In genomic region chr1:1435094-1435903, GRCh38 we compare ENCODE assay signal across 1 cellular context.
TF ChIP-seq lines count a peak whose summit lies in the region.

A gene with protein sequence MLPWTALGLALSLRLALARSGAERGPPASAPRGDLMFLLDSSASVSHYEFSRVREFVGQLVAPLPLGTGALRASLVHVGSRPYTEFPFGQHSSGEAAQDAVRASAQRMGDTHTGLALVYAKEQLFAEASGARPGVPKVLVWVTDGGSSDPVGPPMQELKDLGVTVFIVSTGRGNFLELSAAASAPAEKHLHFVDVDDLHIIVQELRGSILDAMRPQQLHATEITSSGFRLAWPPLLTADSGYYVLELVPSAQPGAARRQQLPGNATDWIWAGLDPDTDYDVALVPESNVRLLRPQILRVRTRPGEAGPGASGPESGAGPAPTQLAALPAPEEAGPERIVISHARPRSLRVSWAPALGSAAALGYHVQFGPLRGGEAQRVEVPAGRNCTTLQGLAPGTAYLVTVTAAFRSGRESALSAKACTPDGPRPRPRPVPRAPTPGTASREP (plus strand): TSS chr1:1435690. CDS start chr1:1435749, 59 bp downstream.

TF ChIP-seq in SK-N-SH, 30 proteins besides CTCF, POLR2A, EP300 and RAD21 (continued from another document):
- TF ChIP-seq JUND (IDR thresholded peaks at IDR 0.05) (no peak), RXRA (IDR thresholded peaks at IDR 0.05; ENCODE audit: borderline replicate concordance, low read depth) (no peak), FOXM1 (IDR thresholded peaks at IDR 0.05; ENCODE audit: low read depth) (no peak), MEF2A (IDR thresholded peaks at IDR 0.05; ENCODE audit: borderline replicate concordance, low read depth) (no peak), FOSL2 (IDR thresholded peaks at IDR 0.05; ENCODE audit: borderline replicate concordance, low read depth) (no peak), TEAD4 (IDR thresholded peaks at IDR 0.05; ENCODE audit: borderline replicate concordance, insufficient read depth) (no peak), RFX5 (IDR thresholded peaks at IDR 0.05; ENCODE audit: low read length) (no peak), NFIC (IDR thresholded peaks at IDR 0.05; ENCODE audit: borderline replicate concordance) (no peak), YY1 (IDR thresholded peaks at IDR 0.05; ENCODE audit: low read depth) (no peak), FOXJ3 (CRISPR knock-in tag; IDR thresholded peaks at IDR 0.05) (no peak), TCF12 (IDR thresholded peaks at IDR 0.05) (no peak), TAF1 (IDR thresholded peaks at IDR 0.05; ENCODE audit: borderline replicate concordance, low read depth, low read length) (no peak), MXI1 (IDR thresholded peaks at IDR 0.05; ENCODE audit: low read depth, low read length) (peak; percentile 33; the same call in 1 of the 2 replicates), NRF1 (IDR thresholded peaks at IDR 0.05; ENCODE audit: low read depth, low read length) (peak; percentile 21; the same call in 1 of the 2 replicates), USF2 (IDR thresholded peaks at IDR 0.05; ENCODE audit: borderline replicate concordance, low read depth, low read length) (no peak), POLR2AphosphoS5 (IDR thresholded peaks at IDR 0.05; ENCODE audit: low read depth, low read length) (no peak), SMC3 (IDR thresholded peaks at IDR 0.05; ENCODE audit: low read depth, low read length) (no peak)
- TF ChIP-seq, protein P1, sequence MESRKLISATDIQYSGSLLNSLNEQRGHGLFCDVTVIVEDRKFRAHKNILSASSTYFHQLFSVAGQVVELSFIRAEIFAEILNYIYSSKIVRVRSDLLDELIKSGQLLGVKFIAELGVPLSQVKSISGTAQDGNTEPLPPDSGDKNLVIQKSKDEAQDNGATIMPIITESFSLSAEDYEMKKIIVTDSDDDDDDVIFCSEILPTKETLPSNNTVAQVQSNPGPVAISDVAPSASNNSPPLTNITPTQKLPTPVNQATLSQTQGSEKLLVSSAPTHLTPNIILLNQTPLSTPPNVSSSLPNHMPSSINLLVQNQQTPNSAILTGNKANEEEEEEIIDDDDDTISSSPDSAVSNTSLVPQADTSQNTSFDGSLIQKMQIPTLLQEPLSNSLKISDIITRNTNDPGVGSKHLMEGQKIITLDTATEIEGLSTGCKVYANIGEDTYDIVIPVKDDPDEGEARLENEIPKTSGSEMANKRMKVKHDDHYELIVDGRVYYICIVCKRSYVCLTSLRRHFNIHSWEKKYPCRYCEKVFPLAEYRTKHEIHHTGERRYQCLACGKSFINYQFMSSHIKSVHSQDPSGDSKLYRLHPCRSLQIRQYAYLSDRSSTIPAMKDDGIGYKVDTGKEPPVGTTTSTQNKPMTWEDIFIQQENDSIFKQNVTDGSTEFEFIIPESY (IDR thresholded peaks at IDR 0.05; ENCODE audit: borderline replicate concordance, low read depth) = no peak
- TF ChIP-seq, protein P2, sequence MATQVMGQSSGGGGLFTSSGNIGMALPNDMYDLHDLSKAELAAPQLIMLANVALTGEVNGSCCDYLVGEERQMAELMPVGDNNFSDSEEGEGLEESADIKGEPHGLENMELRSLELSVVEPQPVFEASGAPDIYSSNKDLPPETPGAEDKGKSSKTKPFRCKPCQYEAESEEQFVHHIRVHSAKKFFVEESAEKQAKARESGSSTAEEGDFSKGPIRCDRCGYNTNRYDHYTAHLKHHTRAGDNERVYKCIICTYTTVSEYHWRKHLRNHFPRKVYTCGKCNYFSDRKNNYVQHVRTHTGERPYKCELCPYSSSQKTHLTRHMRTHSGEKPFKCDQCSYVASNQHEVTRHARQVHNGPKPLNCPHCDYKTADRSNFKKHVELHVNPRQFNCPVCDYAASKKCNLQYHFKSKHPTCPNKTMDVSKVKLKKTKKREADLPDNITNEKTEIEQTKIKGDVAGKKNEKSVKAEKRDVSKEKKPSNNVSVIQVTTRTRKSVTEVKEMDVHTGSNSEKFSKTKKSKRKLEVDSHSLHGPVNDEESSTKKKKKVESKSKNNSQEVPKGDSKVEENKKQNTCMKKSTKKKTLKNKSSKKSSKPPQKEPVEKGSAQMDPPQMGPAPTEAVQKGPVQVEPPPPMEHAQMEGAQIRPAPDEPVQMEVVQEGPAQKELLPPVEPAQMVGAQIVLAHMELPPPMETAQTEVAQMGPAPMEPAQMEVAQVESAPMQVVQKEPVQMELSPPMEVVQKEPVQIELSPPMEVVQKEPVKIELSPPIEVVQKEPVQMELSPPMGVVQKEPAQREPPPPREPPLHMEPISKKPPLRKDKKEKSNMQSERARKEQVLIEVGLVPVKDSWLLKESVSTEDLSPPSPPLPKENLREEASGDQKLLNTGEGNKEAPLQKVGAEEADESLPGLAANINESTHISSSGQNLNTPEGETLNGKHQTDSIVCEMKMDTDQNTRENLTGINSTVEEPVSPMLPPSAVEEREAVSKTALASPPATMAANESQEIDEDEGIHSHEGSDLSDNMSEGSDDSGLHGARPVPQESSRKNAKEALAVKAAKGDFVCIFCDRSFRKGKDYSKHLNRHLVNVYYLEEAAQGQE (IDR thresholded peaks at IDR 0.05; ENCODE audit: low read depth, low read length) = no peak
- TF ChIP-seq, protein P3, sequence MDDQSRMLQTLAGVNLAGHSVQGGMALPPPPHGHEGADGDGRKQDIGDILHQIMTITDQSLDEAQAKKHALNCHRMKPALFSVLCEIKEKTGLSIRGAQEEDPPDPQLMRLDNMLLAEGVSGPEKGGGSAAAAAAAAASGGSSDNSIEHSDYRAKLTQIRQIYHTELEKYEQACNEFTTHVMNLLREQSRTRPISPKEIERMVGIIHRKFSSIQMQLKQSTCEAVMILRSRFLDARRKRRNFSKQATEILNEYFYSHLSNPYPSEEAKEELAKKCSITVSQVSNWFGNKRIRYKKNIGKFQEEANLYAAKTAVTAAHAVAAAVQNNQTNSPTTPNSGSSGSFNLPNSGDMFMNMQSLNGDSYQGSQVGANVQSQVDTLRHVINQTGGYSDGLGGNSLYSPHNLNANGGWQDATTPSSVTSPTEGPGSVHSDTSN (IDR thresholded peaks at IDR 0.05) = no peak
TF ChIP-seq in SK-N-SH: peak in this region for 3.
